Comparison of ENCODE assay signal across 8 cellular contexts in genomic region chr19:46716013-46716671, GRCh38. TPM values are rescaled to one million over a fixed set of nuclear protein-coding genes. Genes with fewer than 3 reads are reported as not detected.
A peak's percentile ranks its signal among the peaks of the same experiment; 100 is the strongest.
DNase-seq lines count a peak whose midpoint lies in the region; ATAC-seq and TF ChIP-seq lines count a peak whose summit lies in the region.

No MANE protein-coding gene starts in this region.

- H3K27me3 Mint-ChIP-seq in chondrocyte (ENCODE audit: low read depth), result no peaks in the 10 kb centered on the region

- peaks cover 68% of the 10 kb centered on the region for H3K36me3 ChIP-seq in DOHH2 (ENCODE audit: control insufficient read depth, low read length)
- H3K36me3 ChIP-seq in NT2/D1 (ENCODE audit: insufficient read depth, insufficient read length, low read length), result peaks cover 25% of the 10 kb centered on the region
- no peaks in the 10 kb centered on the region for H3K36me3 ChIP-seq in mucosa of descending colon (ENCODE audit: low read depth)

- no peaks in the 10 kb centered on the region for H4K20me1 ChIP-seq in DOHH2 (ENCODE audit: control insufficient read depth, insufficient read depth, low read depth, low read length)

- H3K79me2 ChIP-seq in DOHH2 (ENCODE audit: control insufficient read depth, low read length), result peaks cover 47% of the 10 kb centered on the region

- H3K27me3 ChIP-seq in DOHH2 (ENCODE audit: control insufficient read depth, low read length) (no peaks in the 10 kb centered on the region), NT2/D1 (ENCODE audit: insufficient read depth, insufficient read length) (no peaks in the 10 kb centered on the region)

- no peak for ATAC-seq in mucosa of descending colon
- no peak for ATAC-seq in HG02571 (IDR thresholded peaks at IDR 0.05; ENCODE audit: unreplicated experiment)

- DNase-seq in NT2/D1 (ENCODE audit: low read depth, low spot score) (no peak), chondrocyte (ENCODE audit: low spot score) (no peak), mucosa of descending colon (peak; percentile 50 to 71 (median 68)), germinal center (ENCODE audit: low spot score) (no peak), DMS153 treated with DMSO at 0.1 percent for 48 hours (lab: John Stamatoyannopoulos, UW; ENCODE audit: unreplicated experiment) (no peak), HEK293T (ENCODE audit: extremely low spot score) (no peak)

- H3K9me3 Mint-ChIP-seq in chondrocyte (ENCODE audit: low read depth), result no peaks in the 10 kb centered on the region

- H3K4me1 Mint-ChIP-seq in chondrocyte (ENCODE audit: low read depth), result peaks cover 33% of the 10 kb centered on the region

- H3K9me3 ChIP-seq in DOHH2 (ENCODE audit: control insufficient read depth, insufficient read depth, low read length) (no peaks in the 10 kb centered on the region), NT2/D1 (ENCODE audit: insufficient read depth, low read length) (no peaks in the 10 kb centered on the region), mucosa of descending colon (no peaks in the 10 kb centered on the region)

- H3K4me3 ChIP-seq in DOHH2 (ENCODE audit: low read length) (peak overlapping the region; percentile 88), NT2/D1 (ENCODE audit: insufficient read length, low read depth) (peak overlapping the region; percentile 70), mucosa of descending colon (peak overlapping the region; percentile 84)

- intact Hi-C loops in mucosa of descending colon (cut with DNase I, micrococcal nuclease), result no loop called here

- TF ChIP-seq CTCF in DOHH2 (IDR thresholded peaks at IDR 0.05; ENCODE audit: low read depth, low read length, poor library complexity, severe bottlenecking), result peak; percentile 42
- peak; percentile 43 for TF ChIP-seq CTCF in chondrocyte (IDR thresholded peaks at IDR 0.05)
- TF ChIP-seq CTCF in mucosa of descending colon (IDR thresholded peaks at IDR 0.05), result no peak

- no peaks in the 10 kb centered on the region for H3K9me2 ChIP-seq in DOHH2 (replicated peaks; ENCODE audit: control insufficient read depth, low read length)

- peak overlapping the region; percentile 100 for H3K4me2 ChIP-seq in DOHH2 (ENCODE audit: low read length)

- POLR2A ChIA-PET in HEK293T (lab: Yijun Ruan, JAX), result no interaction called here

- CTCF ChIA-PET in HEK293T (lab: Yijun Ruan, JAX), result interaction anchor here (0.9 kb wide), 1 partner anchor 12 kb away, joined by 4 read pairs; no protein-coding TSS in a partner anchor

- H3K9ac ChIP-seq in NT2/D1 (ENCODE audit: insufficient read length, low read depth), result peak overlapping the region; percentile 81

- peaks cover 35% of the 10 kb centered on the region for H3F3A ChIP-seq in DOHH2 (ENCODE audit: control insufficient read depth, insufficient read depth)

- no peaks in the 10 kb centered on the region for H3K36me3 Mint-ChIP-seq in chondrocyte (ENCODE audit: low read depth)

- peak overlapping the region; percentile 93 for H3K27ac ChIP-seq in DOHH2 (ENCODE audit: low read depth, low read length)

- H3K27ac Mint-ChIP-seq in chondrocyte (ENCODE audit: unreplicated experiment), result peak overlapping the region; percentile 87

- H3K4me1 ChIP-seq in DOHH2 (ENCODE audit: control insufficient read depth, low read length) (peaks cover 62% of the 10 kb centered on the region), NT2/D1 (ENCODE audit: insufficient read depth, insufficient read length) (peaks cover 2% of the 10 kb centered on the region), mucosa of descending colon (ENCODE audit: low read depth) (peaks cover 32% of the 10 kb centered on the region)

- H3K4me3 Mint-ChIP-seq in chondrocyte (ENCODE audit: unreplicated experiment), result peak overlapping the region; percentile 94

TF ChIP-seq in HEK293T, 16 proteins besides CTCF, POLR2A, EP300 and RAD21:
- no peak for TF ChIP-seq LEF1 (IDR thresholded peaks at IDR 0.05; ENCODE audit: borderline replicate concordance)
- TF ChIP-seq NFRKB (IDR thresholded peaks at IDR 0.05), result no peak
- no peak for TF ChIP-seq FOXK2 (IDR thresholded peaks at IDR 0.05)
- no peak for TF ChIP-seq PKNOX1 (IDR thresholded peaks at IDR 0.05)
- no peak for TF ChIP-seq BHLHE40 (IDR thresholded peaks at IDR 0.05; ENCODE audit: borderline replicate concordance)
- TF ChIP-seq TARDBP (IDR thresholded peaks at IDR 0.05), result no peak
- no peak for TF ChIP-seq ZNF384 (IDR thresholded peaks at IDR 0.05)
- no peak for TF ChIP-seq FOXM1 (IDR thresholded peaks at IDR 0.05; ENCODE audit: borderline replicate concordance)
- TF ChIP-seq HDGF (IDR thresholded peaks at IDR 0.05; ENCODE audit: borderline replicate concordance), result no peak
- TF ChIP-seq L3MBTL2 (conservative IDR thresholded peaks at IDR 0.05), result no peak
- TF ChIP-seq ELF4 (IDR thresholded peaks at IDR 0.05), result no peak
- TF ChIP-seq CTBP1 (IDR thresholded peaks at IDR 0.05; ENCODE audit: borderline replicate concordance), result no peak
- no peak for TF ChIP-seq FOXA1 (IDR thresholded peaks at IDR 0.05)
- no peak for TF ChIP-seq SP1 (IDR thresholded peaks at IDR 0.05)
- no peak for TF ChIP-seq ARNT (IDR thresholded peaks at IDR 0.05)
TF ChIP-seq in HEK293T: peak in this region for 0.

RNA-seq across cellular contexts. Expression of gene PRKD2, which starts 0.8 kb away (rescaled TPM):
- total RNA-seq in chondrocyte, result 21.9 to 31.9 TPM (median 23.3 TPM) in 3 replicates
- 10 to 100 TPM; 52.5 to 70.5 (median 62.9) TPM for total RNA-seq in mucosa of descending colon

RNA-seq across cellular contexts. Expression of gene FKRP, which starts 29.7 kb away (rescaled TPM):
- total RNA-seq in chondrocyte, result 25.2 to 27.7 TPM (median 26.6 TPM) in 3 replicates
- total RNA-seq in mucosa of descending colon, result 10 to 100 TPM; 10.7 to 19.8 (median 10.9) TPM

RNA-seq across cellular contexts. Expression of gene STRN4, which starts 30.1 kb away (rescaled TPM):
- 69.8 to 77.3 TPM (median 76.7 TPM) in 3 replicates for total RNA-seq in chondrocyte
- 10 to 100 TPM; 68.3 to 79.2 (median 73.7) TPM for total RNA-seq in mucosa of descending colon

RNA-seq across cellular contexts. Expression of gene DACT3, which starts 55.2 kb away (rescaled TPM):
- total RNA-seq in chondrocyte (17.1 to 18.7 TPM (median 18.5 TPM) in 3 replicates), mucosa of descending colon (10 to 100 TPM in 1 of 3 donors, 1 to 10 TPM in 2; 1.9 to 60.9 (median 3.4) TPM)

Comparison
In these comparisons a context has a peak if more than half of its experiments do, and no peak if none do; other contexts are left out.
1. DNase-seq: peak in mucosa of descending colon (3 of 3); none in NT2/D1 (single experiment), chondrocyte (single experiment), germinal center (single experiment), DMS153 treated with DMSO at 0.1 percent for 48 hours (single experiment) and HEK293T (single experiment).
2. Peak in every context shown above with its lines, with median percentiles within 50 percentile points of each other: H3K4me3 ChIP-seq.